30 cellular contexts compared by ENCODE assay signal in genomic region chr1:54424398-54424797, GRCh38.
"Had no signal": no experiment of that assay in that cellular context is flagged by ENCODE, and none has a peak within 500 bp of the region (broad histone marks: within the 10 kb centered on the region; RNA-seq: fewer than 3 reads in every experiment).

No MANE protein-coding gene starts in this region.

- H3K36me3 Mint-ChIP-seq: activated CD4-positive, alpha-beta memory T cell treated with anti-CD3 and anti-CD28 coated beads for 36 hours; activated CD8-positive, alpha-beta memory T cell treated with anti-CD3 and anti-CD28 coated beads, Interleukin-2, amount 10 ng/mL, durations not matched to agents 7 days and 5 days; activated naive CD4-positive, alpha-beta T cell treated with anti-CD3 and anti-CD28 coated beads, Interleukin-2, amount 10 ng/mL, durations not matched to agents 7 days and 5 days; activated naive CD8-positive, alpha-beta T cell had no signal

- H3K27me3 Mint-ChIP-seq: activated CD4-positive, alpha-beta memory T cell treated with anti-CD3 and anti-CD28 coated beads for 36 hours; activated naive CD8-positive, alpha-beta T cell; central memory CD8-positive, alpha-beta T cell had no signal

- H3K27ac Mint-ChIP-seq: activated B cell treated with CpG ODN at 0.5 μM for 24 hours; activated CD4-positive, alpha-beta memory T cell treated with anti-CD3 and anti-CD28 coated beads for 36 hours; activated CD4-positive, alpha-beta T cell treated with anti-CD3 and anti-CD28 coated beads, Interleukin-2, amount 10 ng/mL, durations not matched to agents 24 days and 14 days; activated CD8-positive, alpha-beta memory T cell treated with anti-CD3 and anti-CD28 coated beads, Interleukin-2, amount 10 ng/mL, durations not matched to agents 7 days and 5 days; activated CD8-positive, alpha-beta T cell treated with anti-CD3 and anti-CD28 coated beads, Interleukin-2, amount 10 ng/mL, durations not matched to agents 7 days and 5 days; activated naive CD4-positive, alpha-beta T cell treated with anti-CD3 and anti-CD28 coated beads, Interleukin-2, amount 10 ng/mL, durations not matched to agents 7 days and 5 days; activated naive CD8-positive, alpha-beta T cell; activated T-helper 1 cell treated with anti-CD3 and anti-CD28 coated beads, Interleukin-12 subunit alpha, Interleukin-12 subunit beta, Interleukin-2, Interleukin-4 antibody, amounts not matched to agents 30 ng/mL and 10 ng/mL and 1 ng/mL, durations not matched to agents 14 hours and 24 hours and 36 hours; activated T-helper 2 cell treated with anti-CD3 and anti-CD28 coated beads, Interferon-gamma antibody, Interleukin-2, Interleukin-4, amounts not matched to agents 10 μg/mL and 5 μg/mL and 100 μg/mL, durations not matched to agents 14 hours and 24 hours and 36 hours; dendritic cell treated with granulocyte-macrophage colony-stimulating factor and Interleukin-4, amounts not matched to agents 40 ng/mL and 50 ng/mL, for 4 days; endodermal cell had no signal

- H3K9me3 Mint-ChIP-seq: activated B cell treated with CpG ODN at 0.5 μM for 24 hours; activated CD4-positive, alpha-beta memory T cell treated with anti-CD3 and anti-CD28 coated beads for 36 hours; activated CD4-positive, alpha-beta T cell treated with anti-CD3 and anti-CD28 coated beads, Interleukin-2, amount 10 ng/mL, durations not matched to agents 24 days and 14 days; activated naive CD4-positive, alpha-beta T cell treated with anti-CD3 and anti-CD28 coated beads, Interleukin-2, amount 10 ng/mL, durations not matched to agents 7 days and 5 days; activated T-helper 1 cell treated with anti-CD3 and anti-CD28 coated beads, Interleukin-12 subunit alpha, Interleukin-12 subunit beta, Interleukin-2, Interleukin-4 antibody, amounts not matched to agents 30 ng/mL and 10 ng/mL and 1 ng/mL, durations not matched to agents 14 hours and 24 hours and 36 hours; activated T-helper 2 cell treated with anti-CD3 and anti-CD28 coated beads, Interferon-gamma antibody, Interleukin-2, Interleukin-4, amounts not matched to agents 10 μg/mL and 5 μg/mL and 100 μg/mL, durations not matched to agents 14 hours and 24 hours and 36 hours; central memory CD8-positive, alpha-beta T cell; dendritic cell treated with granulocyte-macrophage colony-stimulating factor and Interleukin-4, amounts not matched to agents 40 ng/mL and 50 ng/mL, for 4 days had no signal

- FAIRE-seq: astrocyte, bronchial epithelial cell, frontal cortex had no signal

- H3K27me3 ChIP-seq: brain microvascular endothelial cell, dorsolateral prefrontal cortex had no signal

- H3K27ac ChIP-seq: brain microvascular endothelial cell, coronary artery, dorsolateral prefrontal cortex, WERI-Rb-1 had no signal

- H3K4me1 Mint-ChIP-seq: activated B cell treated with CpG ODN at 0.5 μM for 24 hours; activated CD4-positive, alpha-beta T cell treated with anti-CD3 and anti-CD28 coated beads, Interleukin-2, amount 10 ng/mL, durations not matched to agents 24 days and 14 days; activated CD8-positive, alpha-beta memory T cell treated with anti-CD3 and anti-CD28 coated beads, Interleukin-2, amount 10 ng/mL, durations not matched to agents 7 days and 5 days; activated naive CD4-positive, alpha-beta T cell treated with anti-CD3 and anti-CD28 coated beads, Interleukin-2, amount 10 ng/mL, durations not matched to agents 7 days and 5 days; central memory CD8-positive, alpha-beta T cell had no signal

- H3K4me3 Mint-ChIP-seq: activated B cell treated with CpG ODN at 0.5 μM for 24 hours; activated CD4-positive, alpha-beta memory T cell treated with anti-CD3 and anti-CD28 coated beads for 36 hours; activated CD4-positive, alpha-beta T cell treated with anti-CD3 and anti-CD28 coated beads, Interleukin-2, amount 10 ng/mL, durations not matched to agents 24 days and 14 days; activated CD8-positive, alpha-beta memory T cell treated with anti-CD3 and anti-CD28 coated beads, Interleukin-2, amount 10 ng/mL, durations not matched to agents 7 days and 5 days; activated CD8-positive, alpha-beta T cell treated with anti-CD3 and anti-CD28 coated beads, Interleukin-2, amount 10 ng/mL, durations not matched to agents 7 days and 5 days; activated naive CD4-positive, alpha-beta T cell treated with anti-CD3 and anti-CD28 coated beads, Interleukin-2, amount 10 ng/mL, durations not matched to agents 7 days and 5 days; activated naive CD8-positive, alpha-beta T cell; activated T-helper 1 cell treated with anti-CD3 and anti-CD28 coated beads, Interleukin-12 subunit alpha, Interleukin-12 subunit beta, Interleukin-2, Interleukin-4 antibody, amounts not matched to agents 30 ng/mL and 10 ng/mL and 1 ng/mL, durations not matched to agents 14 hours and 24 hours and 36 hours; central memory CD8-positive, alpha-beta T cell; dendritic cell treated with granulocyte-macrophage colony-stimulating factor and Interleukin-4, amounts not matched to agents 40 ng/mL and 50 ng/mL, for 4 days; endodermal cell had no signal

- DNase-seq: activated B cell treated with CpG ODN at 0.5 μM for 24 hours; activated CD4-positive, alpha-beta memory T cell treated with anti-CD3 and anti-CD28 coated beads for 36 hours; activated CD4-positive, alpha-beta T cell treated with anti-CD3 and anti-CD28 coated beads, Interleukin-2, amount 10 ng/mL, durations not matched to agents 24 days and 14 days; activated CD8-positive, alpha-beta memory T cell treated with anti-CD3 and anti-CD28 coated beads, Interleukin-2, amount 10 ng/mL, durations not matched to agents 7 days and 5 days; activated CD8-positive, alpha-beta memory T cell treated with anti-CD3 and anti-CD28 coated beads, Interleukin-2, amount 50 U/mL, for 4 hours; activated CD8-positive, alpha-beta T cell treated with anti-CD3 and anti-CD28 coated beads, Interleukin-2, amount 10 ng/mL, durations not matched to agents 7 days and 5 days; activated effector memory CD4-positive, alpha-beta T cell treated with anti-CD3 and anti-CD28 coated beads, Interleukin-2, amount 50 U/mL, for 16 hours; activated naive CD4-positive, alpha-beta T cell treated with anti-CD3 and anti-CD28 coated beads, Interleukin-2, amount 10 ng/mL, durations not matched to agents 7 days and 5 days; activated T-cell treated with anti-CD3 and anti-CD28 coated beads, Interleukin-2, amount 50 U/mL, for 1 hour; activated T-cell treated with anti-CD3 and anti-CD28 coated beads, Interleukin-2, amount 50 U/mL, for 48 hours; amniotic stem cell; anterior cingulate cortex; brain microvascular endothelial cell; dorsolateral prefrontal cortex; effector memory CD4-positive, alpha-beta T cell; endodermal cell; foreskin fibroblast; T-helper 2 cell; WERI-Rb-1 had no signal

- H3K36me3 ChIP-seq: brain microvascular endothelial cell, WERI-Rb-1 had no signal

- H3K4me3 ChIP-seq: coronary artery, dorsolateral prefrontal cortex had no signal

- ATAC-seq: activated CD4-positive, CD25-positive, alpha-beta regulatory T cell treated with anti-CD3 and anti-CD28 coated beads, Interleukin-2, amount 50 U/mL, for 24 hours; activated CD8-positive, alpha-beta memory T cell treated with anti-CD3 and anti-CD28 coated beads, Interleukin-2, amount 10 ng/mL, durations not matched to agents 7 days and 5 days; activated CD8-positive, alpha-beta T cell treated with anti-CD3 and anti-CD28 coated beads, Interleukin-2, amount 10 ng/mL, durations not matched to agents 7 days and 5 days; esophagus mucosa had no signal
